In genomic region chr1:15145327-15145726, GRCh38 we compare ENCODE assay signal across 2 cellular contexts.
A peak's percentile ranks its signal among the peaks of the same experiment; 100 is the strongest.
TF ChIP-seq lines count a peak whose summit lies in the region.

No MANE protein-coding gene starts in this region.

TF ChIP-seq in K562, 482 proteins besides CTCF, POLR2A, EP300 and RAD21:
- TF ChIP-seq HDAC3 (IDR thresholded peaks at IDR 0.05; ENCODE audit: borderline replicate concordance, partially characterized antibody) (no peak), CEBPG (CRISPR knock-in tag; IDR thresholded peaks at IDR 0.05) (no peak), CEBPG (tag; conservative IDR thresholded peaks at IDR 0.05 in 1 of 2, IDR thresholded peaks at IDR 0.05 in 1 of 2) (0 out of 4 replicates have a peak, but pooled peaks of 1 of the 2 experiments have one; percentile 16), CEBPB (tag; IDR thresholded peaks at IDR 0.05) (peak; percentile 46)
TF ChIP-seq in K562: peak in this region for 2.

TF ChIP-seq in HepG2, 621 proteins besides CTCF, POLR2A, EP300 and RAD21 (continues in another document):
- no peak for TF ChIP-seq ZNF382 (CRISPR knock-in tag; IDR thresholded peaks at IDR 0.05; ENCODE audit: borderline replicate concordance)
- no peak for TF ChIP-seq NFAT5 (CRISPR knock-in tag; IDR thresholded peaks at IDR 0.05)
- no peak for TF ChIP-seq HCFC1 (IDR thresholded peaks at IDR 0.05; ENCODE audit: low read depth, low read length)
- no peak for TF ChIP-seq DNMT1 (CRISPR knock-in tag; IDR thresholded peaks at IDR 0.05)
- TF ChIP-seq, protein P1, sequence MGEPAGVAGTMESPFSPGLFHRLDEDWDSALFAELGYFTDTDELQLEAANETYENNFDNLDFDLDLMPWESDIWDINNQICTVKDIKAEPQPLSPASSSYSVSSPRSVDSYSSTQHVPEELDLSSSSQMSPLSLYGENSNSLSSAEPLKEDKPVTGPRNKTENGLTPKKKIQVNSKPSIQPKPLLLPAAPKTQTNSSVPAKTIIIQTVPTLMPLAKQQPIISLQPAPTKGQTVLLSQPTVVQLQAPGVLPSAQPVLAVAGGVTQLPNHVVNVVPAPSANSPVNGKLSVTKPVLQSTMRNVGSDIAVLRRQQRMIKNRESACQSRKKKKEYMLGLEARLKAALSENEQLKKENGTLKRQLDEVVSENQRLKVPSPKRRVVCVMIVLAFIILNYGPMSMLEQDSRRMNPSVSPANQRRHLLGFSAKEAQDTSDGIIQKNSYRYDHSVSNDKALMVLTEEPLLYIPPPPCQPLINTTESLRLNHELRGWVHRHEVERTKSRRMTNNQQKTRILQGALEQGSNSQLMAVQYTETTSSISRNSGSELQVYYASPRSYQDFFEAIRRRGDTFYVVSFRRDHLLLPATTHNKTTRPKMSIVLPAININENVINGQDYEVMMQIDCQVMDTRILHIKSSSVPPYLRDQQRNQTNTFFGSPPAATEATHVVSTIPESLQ (CRISPR knock-in tag; conservative IDR thresholded peaks at IDR 0.05), result no peak
- peak; percentile 58; the same call in 1 of the 2 replicates for TF ChIP-seq ETV5 (CRISPR knock-in tag; IDR thresholded peaks at IDR 0.05; ENCODE audit: borderline replicate concordance)
- no peak for TF ChIP-seq AGO1 (IDR thresholded peaks at IDR 0.05; ENCODE audit: low read depth, low read length, poor library complexity, severe bottlenecking)
- no peak for TF ChIP-seq PLRG1 (conservative IDR thresholded peaks at IDR 0.05)
- no peak for TF ChIP-seq ZKSCAN5 (CRISPR knock-in tag; IDR thresholded peaks at IDR 0.05)
- TF ChIP-seq ZHX1 (CRISPR knock-in tag; IDR thresholded peaks at IDR 0.05; ENCODE audit: low read depth), result 0 out of 2 replicates have a peak, but pooled peaks have one; percentile 40
- no peak for TF ChIP-seq NR0B2 (CRISPR knock-in tag; IDR thresholded peaks at IDR 0.05)
- no peak for TF ChIP-seq BRD4 (CRISPR knock-in tag; IDR thresholded peaks at IDR 0.05)
- peak; percentile 45; the same call in 1 of the 2 replicates for TF ChIP-seq SIX4 (CRISPR knock-in tag; IDR thresholded peaks at IDR 0.05)
- no peak for TF ChIP-seq IRF1 (CRISPR knock-in tag; IDR thresholded peaks at IDR 0.05; ENCODE audit: low read depth)
- TF ChIP-seq PAXIP1 (CRISPR knock-in tag; conservative IDR thresholded peaks at IDR 0.05), result peak; percentile 90
- TF ChIP-seq KDM6A (CRISPR knock-in tag; IDR thresholded peaks at IDR 0.05; ENCODE audit: low read depth), result peak; percentile 71
- TF ChIP-seq RARG (CRISPR knock-in tag; IDR thresholded peaks at IDR 0.05; ENCODE audit: low read depth), result no peak
- no peak for TF ChIP-seq DMTF1 (CRISPR knock-in tag; IDR thresholded peaks at IDR 0.05)
- peak; percentile 70; the same call in 1 of the 2 replicates for TF ChIP-seq TBX2 (CRISPR knock-in tag; IDR thresholded peaks at IDR 0.05; ENCODE audit: borderline replicate concordance)
- no peak for TF ChIP-seq ZNF510 (CRISPR knock-in tag; IDR thresholded peaks at IDR 0.05; ENCODE audit: low read depth)
- TF ChIP-seq ZNF329 (CRISPR knock-in tag; IDR thresholded peaks at IDR 0.05; ENCODE audit: low read depth), result no peak
- TF ChIP-seq, protein P2, sequence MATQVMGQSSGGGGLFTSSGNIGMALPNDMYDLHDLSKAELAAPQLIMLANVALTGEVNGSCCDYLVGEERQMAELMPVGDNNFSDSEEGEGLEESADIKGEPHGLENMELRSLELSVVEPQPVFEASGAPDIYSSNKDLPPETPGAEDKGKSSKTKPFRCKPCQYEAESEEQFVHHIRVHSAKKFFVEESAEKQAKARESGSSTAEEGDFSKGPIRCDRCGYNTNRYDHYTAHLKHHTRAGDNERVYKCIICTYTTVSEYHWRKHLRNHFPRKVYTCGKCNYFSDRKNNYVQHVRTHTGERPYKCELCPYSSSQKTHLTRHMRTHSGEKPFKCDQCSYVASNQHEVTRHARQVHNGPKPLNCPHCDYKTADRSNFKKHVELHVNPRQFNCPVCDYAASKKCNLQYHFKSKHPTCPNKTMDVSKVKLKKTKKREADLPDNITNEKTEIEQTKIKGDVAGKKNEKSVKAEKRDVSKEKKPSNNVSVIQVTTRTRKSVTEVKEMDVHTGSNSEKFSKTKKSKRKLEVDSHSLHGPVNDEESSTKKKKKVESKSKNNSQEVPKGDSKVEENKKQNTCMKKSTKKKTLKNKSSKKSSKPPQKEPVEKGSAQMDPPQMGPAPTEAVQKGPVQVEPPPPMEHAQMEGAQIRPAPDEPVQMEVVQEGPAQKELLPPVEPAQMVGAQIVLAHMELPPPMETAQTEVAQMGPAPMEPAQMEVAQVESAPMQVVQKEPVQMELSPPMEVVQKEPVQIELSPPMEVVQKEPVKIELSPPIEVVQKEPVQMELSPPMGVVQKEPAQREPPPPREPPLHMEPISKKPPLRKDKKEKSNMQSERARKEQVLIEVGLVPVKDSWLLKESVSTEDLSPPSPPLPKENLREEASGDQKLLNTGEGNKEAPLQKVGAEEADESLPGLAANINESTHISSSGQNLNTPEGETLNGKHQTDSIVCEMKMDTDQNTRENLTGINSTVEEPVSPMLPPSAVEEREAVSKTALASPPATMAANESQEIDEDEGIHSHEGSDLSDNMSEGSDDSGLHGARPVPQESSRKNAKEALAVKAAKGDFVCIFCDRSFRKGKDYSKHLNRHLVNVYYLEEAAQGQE (IDR thresholded peaks at IDR 0.05; ENCODE audit: borderline replicate concordance in 1 of 2, low read depth in 1 of 2, low read length in 2 of 2), result no peak
- TF ChIP-seq STAT5B (CRISPR knock-in tag; IDR thresholded peaks at IDR 0.05), result no peak
- no peak for TF ChIP-seq NFYB (CRISPR knock-in tag; IDR thresholded peaks at IDR 0.05)
- TF ChIP-seq ZBTB43 (CRISPR knock-in tag; conservative IDR thresholded peaks at IDR 0.05), result no peak
- TF ChIP-seq ATAD3A (CRISPR knock-in tag; IDR thresholded peaks at IDR 0.05), result no peak
- TF ChIP-seq RFXAP (CRISPR knock-in tag; IDR thresholded peaks at IDR 0.05; ENCODE audit: borderline replicate concordance), result no peak
